16 cellular contexts compared by ENCODE assay signal in genomic region chr6:56656466-56656865, GRCh38.
"Had no signal": no experiment of that assay in that cellular context is flagged by ENCODE, and none has a peak within 500 bp of the region (broad histone marks: within the 10 kb centered on the region; RNA-seq: fewer than 3 reads in every experiment).

No MANE protein-coding gene starts in this region.

- H3K27ac Mint-ChIP-seq: activated CD8-positive, alpha-beta T cell treated with anti-CD3 and anti-CD28 coated beads for 36 hours; activated naive CD8-positive, alpha-beta T cell treated with anti-CD3 and anti-CD28 coated beads, Interleukin-2, amount 10 ng/mL, durations not matched to agents 7 days and 5 days; naive thymus-derived CD8-positive, alpha-beta T cell; T-helper 2 cell treated with Interferon-gamma antibody and Interleukin-4, amounts not matched to agents 5 μg/mL and 100 μg/mL, for 36 hours had no signal

- H3K27me3 Mint-ChIP-seq: activated CD8-positive, alpha-beta T cell treated with anti-CD3 and anti-CD28 coated beads for 36 hours had no signal

- H3K36me3 Mint-ChIP-seq: activated naive CD8-positive, alpha-beta T cell treated with anti-CD3 and anti-CD28 coated beads, Interleukin-2, amount 10 ng/mL, durations not matched to agents 7 days and 5 days; naive thymus-derived CD8-positive, alpha-beta T cell had no signal

- H3K27ac ChIP-seq: lower lobe of right lung, right lobe of liver, upper lobe of right lung, VCaP had no signal

- ATAC-seq: activated CD8-positive, alpha-beta T cell treated with anti-CD3 and anti-CD28 coated beads for 36 hours; lower lobe of right lung; naive thymus-derived CD8-positive, alpha-beta T cell; upper lobe of right lung had no signal

- H3K4me3 ChIP-seq: esophagus muscularis mucosa, lower lobe of right lung, right lobe of liver, upper lobe of right lung had no signal

- DNase-seq: activated CD4-positive, alpha-beta T cell treated with anti-CD3 and anti-CD28 coated beads for 4 hours; activated CD8-positive, alpha-beta memory T cell treated with anti-CD3 and anti-CD28 coated beads, Interleukin-2, amount 50 U/mL, for 48 hours; activated CD8-positive, alpha-beta T cell treated with anti-CD3 and anti-CD28 coated beads for 36 hours; activated naive CD8-positive, alpha-beta T cell treated with anti-CD3 and anti-CD28 coated beads, Interleukin-2, amount 10 ng/mL, durations not matched to agents 7 days and 5 days; anterior cingulate cortex; kidney glomerular epithelial cell; lower lobe of right lung; naive thymus-derived CD8-positive, alpha-beta T cell; right lobe of liver; stimulated activated CD4-positive, alpha-beta T cell treated with anti-CD3 and anti-CD28 coated beads, Interleukin-2, amount 100 ng/mL, for 24 hours; stimulated activated naive CD4-positive, alpha-beta T cell; SW 1271; upper lobe of right lung had no signal

- H3K4me3 Mint-ChIP-seq: activated CD8-positive, alpha-beta T cell treated with anti-CD3 and anti-CD28 coated beads for 36 hours; activated naive CD8-positive, alpha-beta T cell treated with anti-CD3 and anti-CD28 coated beads, Interleukin-2, amount 10 ng/mL, durations not matched to agents 7 days and 5 days; naive thymus-derived CD8-positive, alpha-beta T cell; T-helper 2 cell treated with Interferon-gamma antibody and Interleukin-4, amounts not matched to agents 5 μg/mL and 100 μg/mL, for 36 hours had no signal

- H3K27me3 ChIP-seq: esophagus muscularis mucosa, right lobe of liver, upper lobe of right lung had no signal

- H3K9me3 ChIP-seq: esophagus muscularis mucosa, lower lobe of right lung, right lobe of liver, upper lobe of right lung had no signal

- H3K9me3 Mint-ChIP-seq: activated CD8-positive, alpha-beta T cell treated with anti-CD3 and anti-CD28 coated beads for 36 hours; activated naive CD8-positive, alpha-beta T cell treated with anti-CD3 and anti-CD28 coated beads, Interleukin-2, amount 10 ng/mL, durations not matched to agents 7 days and 5 days; naive thymus-derived CD8-positive, alpha-beta T cell; T-helper 2 cell treated with Interferon-gamma antibody and Interleukin-4, amounts not matched to agents 5 μg/mL and 100 μg/mL, for 36 hours had no signal

- H3K36me3 ChIP-seq: esophagus muscularis mucosa, lower lobe of right lung, right lobe of liver, upper lobe of right lung had no signal
